In the genomic region with DNA sequence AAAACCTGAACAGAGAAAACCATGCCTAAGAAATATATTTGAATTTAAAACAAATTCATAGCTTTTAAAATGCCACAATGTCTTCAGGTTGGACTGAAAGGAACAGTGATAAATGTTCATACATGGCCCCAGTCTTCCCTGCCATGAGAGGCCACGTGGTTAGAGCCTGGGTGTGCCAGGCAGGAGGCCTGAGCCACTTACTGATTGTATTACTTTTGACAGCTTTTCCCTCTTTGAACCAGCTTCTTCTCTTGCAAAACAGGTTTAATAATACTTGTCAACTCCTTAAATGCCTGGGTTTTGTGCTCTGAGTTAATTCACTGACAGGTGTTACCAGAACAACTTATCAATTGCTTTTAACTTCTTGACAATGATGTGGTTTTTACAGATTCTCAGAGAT, we compare ENCODE assay signal across 26 cellular contexts.
"Had no signal": no experiment of that assay in that cellular context is flagged by ENCODE, and none has a peak within 500 bp of the region (broad histone marks: within the 10 kb centered on the region; RNA-seq: fewer than 3 reads in every experiment).

No MANE protein-coding gene starts in this region.

- H3K27me3 ChIP-seq: foreskin keratinocyte, right lobe of liver, tibial artery had no signal

- H3K4me3 ChIP-seq: coronary artery, mucosa of descending colon, right lobe of liver, skin epidermis, tibial artery had no signal

- H3K4me1 ChIP-seq: parathyroid adenoma, right lobe of liver, tibial artery had no signal

- ATAC-seq: activated CD4-positive, alpha-beta T cell treated with anti-CD3 and anti-CD28 coated beads for 36 hours; activated T-cell treated with anti-CD3 and anti-CD28 coated beads, Interleukin-2, amount 50 U/mL, for 4 hours; foreskin keratinocyte; left cardiac atrium; mucosa of descending colon; right lobe of liver; stimulated activated naive CD8-positive, alpha-beta T cell treated with anti-CD3 and anti-CD28 coated beads, Interleukin-15, amount 100 ng/mL, for 72 hours had no signal

- DNase-seq: activated B cell treated with CpG ODN at 0.5 μM for 24 hours; activated CD4-positive, alpha-beta T cell treated with anti-CD3 and anti-CD28 coated beads for 36 hours; activated CD4-positive, alpha-beta T cell treated with anti-CD3 and anti-CD28 coated beads, Interleukin-2, amount 50 U/mL, for 48 hours; activated CD8-positive, alpha-beta memory T cell treated with anti-CD3 and anti-CD28 coated beads, Interleukin-2, amount 50 U/mL, for 48 hours; activated naive CD4-positive, alpha-beta T cell treated with Interleukin-2 at 50 U/mL for 16 hours; activated naive CD8-positive, alpha-beta T cell treated with anti-CD3 and anti-CD28 coated beads, Interleukin-2, amount 10 ng/mL, durations not matched to agents 7 days and 5 days; activated T-cell treated with anti-CD3 and anti-CD28 coated beads, Interleukin-2, amount 50 U/mL, for 4 hours; amygdala; cerebellar nuclear complex; foreskin keratinocyte; glutamatergic neuron; hypothalamus; left cardiac atrium; mesendoderm; mucosa of descending colon; nephron progenitor cell; right lobe of liver; stimulated activated CD4-positive, alpha-beta T cell treated with anti-CD3 and anti-CD28 coated beads, Interleukin-1b, Interleukin-23, amount 100 ng/mL, for 48 hours; stimulated activated naive CD8-positive, alpha-beta T cell treated with anti-CD3 and anti-CD28 coated beads, Interleukin-15, amount 100 ng/mL, for 72 hours; T-helper 1 cell; T-helper 9 cell; tibial artery had no signal

- H3K9ac ChIP-seq: parathyroid adenoma had no signal

- H3K36me3 ChIP-seq: right lobe of liver, tibial artery had no signal

- FAIRE-seq: islet of Langerhans had no signal

- H2AFZ ChIP-seq: parathyroid adenoma had no signal

- H3K79me2 ChIP-seq: parathyroid adenoma had no signal

- H3K9me3 ChIP-seq: mucosa of descending colon, right lobe of liver, tibial artery had no signal

- H3K27ac ChIP-seq: coronary artery, foreskin keratinocyte, parathyroid adenoma, right lobe of liver, skin epidermis, tibial artery had no signal
